ENCODE assay signal across 10 cellular contexts in the genomic region with DNA sequence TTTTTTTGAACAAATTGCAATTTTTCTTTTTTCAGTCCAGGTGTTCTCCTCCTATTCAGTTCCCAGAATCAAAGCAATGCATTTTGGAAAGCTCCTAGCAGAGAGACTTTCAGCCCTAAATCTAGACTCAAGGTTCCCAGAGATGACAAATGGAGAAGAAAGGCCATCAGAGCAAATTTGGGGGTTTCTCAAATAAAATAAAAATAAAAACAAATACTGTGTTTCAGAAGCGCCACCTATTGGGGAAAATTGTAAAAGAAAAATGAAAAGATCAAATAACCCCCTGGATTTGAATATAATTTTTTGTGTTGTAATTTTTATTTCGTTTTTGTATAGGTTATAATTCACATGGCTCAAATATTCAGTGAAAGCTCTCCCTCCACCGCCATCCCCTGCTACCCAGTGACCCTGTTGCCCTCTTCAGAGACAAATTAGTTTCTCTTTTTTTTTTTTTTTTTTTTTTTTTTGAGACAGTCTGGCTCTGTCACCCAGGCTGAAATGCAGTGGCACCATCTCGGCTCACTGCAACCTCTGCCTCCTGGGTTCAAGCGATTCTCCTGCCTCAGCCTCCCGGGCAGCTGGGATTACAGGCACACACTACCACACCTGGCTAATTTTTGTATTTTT. TPM values are rescaled to one million over a fixed set of nuclear protein-coding genes. Genes with fewer than 3 reads are reported as not detected.
A peak's percentile ranks its signal among the peaks of the same experiment; 100 is the strongest.
DNase-seq lines count a peak whose midpoint lies in the region; ATAC-seq and TF ChIP-seq lines count a peak whose summit lies in the region.
"Had no signal": no experiment of that assay in that cellular context is flagged by ENCODE, and none has a peak within 500 bp of the region (broad histone marks: within the 10 kb centered on the region; RNA-seq: fewer than 3 reads in every experiment).

No MANE protein-coding gene starts in this region.

- WGBS in GM23248 (ENCODE audit: low coverage in 1 of 2, low lambda C conversion rate in 2 of 2, missing lambda C conversion rate in 2 of 2), 2 experiments = 0 to 4% methylated on average over 4 to 6 of the region's 6 CpGs
- 11% methylated on average over 6 of the region's 6 CpGs for WGBS in hepatocyte (ENCODE audit: low lambda C conversion rate, missing lambda C conversion rate)

- no peaks in the 10 kb centered on the region for H3K9me2 ChIP-seq in GM23248 (ENCODE audit: insufficient read depth)
- H3K9me2 ChIP-seq in hepatocyte (replicated peaks; ENCODE audit: insufficient read depth) = no peaks in the 10 kb centered on the region

- H3K9ac ChIP-seq in GM23248 = no peak overlapping the region

- POLR2A ChIA-PET in BJ (lab: Charles Lee) = no interaction called here

- H3K27ac ChIP-seq in GM23248 (no peak overlapping the region), VCaP (no peak overlapping the region), hepatocyte (no peak overlapping the region)

- no peaks in the 10 kb centered on the region for H3K79me2 ChIP-seq in GM23248 (ENCODE audit: insufficient read depth)
- no peaks in the 10 kb centered on the region for H3K79me2 ChIP-seq in hepatocyte

- H3K4me3 ChIP-seq in BJ (ENCODE audit: low read depth, low read length) (no peak overlapping the region), GM23248 (no peak overlapping the region), hepatocyte (no peak overlapping the region)
- H3K4me3 ChIP-seq: lung had no signal

- CTCF ChIA-PET in BJ (lab: Yijun Ruan, JAX) = interaction anchor here (0.7 to 2.9 kb wide), 7 partner anchors 9 to 334 kb away, joined by 3 to 13 read pairs (median 3); a partner anchor contains a TSS

- ATAC-seq in HG03095 (IDR thresholded peaks at IDR 0.05; ENCODE audit: unreplicated experiment) (no peak), GM18907 (IDR thresholded peaks at IDR 0.05; ENCODE audit: unreplicated experiment) (no peak)

- H3K36me3 ChIP-seq in BJ (ENCODE audit: control insufficient read depth, insufficient read depth, low read length) (no peaks in the 10 kb centered on the region), GM23248 (ENCODE audit: low read depth) (no peaks in the 10 kb centered on the region), hepatocyte (replicated peaks; ENCODE audit: insufficient read depth, low read depth) (no peaks in the 10 kb centered on the region)

- H3K4me1 ChIP-seq in GM23248 (ENCODE audit: insufficient read depth) (no peaks in the 10 kb centered on the region), hepatocyte (ENCODE audit: insufficient read depth) (no peaks in the 10 kb centered on the region)

- in situ Hi-C loops in GM23248 (cut with MboI) = no loop called here

- TF ChIP-seq CTCF in BJ (IDR thresholded peaks at IDR 0.05; ENCODE audit: insufficient read depth, low read depth, low read length) (peak; percentile 47), VCaP (conservative IDR thresholded peaks at IDR 0.05) (peak; percentile 78), hepatocyte (IDR thresholded peaks at IDR 0.05; ENCODE audit: poor library complexity) (peak; percentile 79)

- H3K27me3 ChIP-seq in BJ (ENCODE audit: control insufficient read depth, insufficient read depth, low read length) = peaks cover 4% of the 10 kb centered on the region; the same call in 1 of the 2 replicates
- peaks cover 30% of the 10 kb centered on the region for H3K27me3 ChIP-seq in GM23248 (replicated peaks; ENCODE audit: insufficient read depth)
- peaks cover 13% of the 10 kb centered on the region for H3K27me3 ChIP-seq in hepatocyte

- no peaks in the 10 kb centered on the region for H3K9me3 ChIP-seq in GM23248 (ENCODE audit: low read depth)
- H3K9me3 ChIP-seq in hepatocyte (ENCODE audit: low read depth) = no peaks in the 10 kb centered on the region

- peaks cover 6% of the 10 kb centered on the region; the same call in 1 of the 2 replicates for H3F3A ChIP-seq in GM23248 (ENCODE audit: insufficient read depth)

- H4K20me1 ChIP-seq in GM23248 (ENCODE audit: insufficient read depth) (no peaks in the 10 kb centered on the region), hepatocyte (ENCODE audit: insufficient read depth, poor library complexity, severe bottlenecking) (no peaks in the 10 kb centered on the region)

- H3K4me2 ChIP-seq in GM23248 (ENCODE audit: unreplicated experiment) (no peak overlapping the region), hepatocyte (no peak overlapping the region)

- no peak for DNase-seq in BJ (ENCODE audit: low read depth)
- DNase-seq in GM23248 = peak; percentile 45
- peak; percentile 34 for DNase-seq in hepatocyte (ENCODE audit: low spot score)
- no peak for DNase-seq in activated T-cell treated with anti-CD3 and anti-CD28 coated beads for 4 hours
- no peak for DNase-seq in D341Med (ENCODE audit: low spot score)

- H2AFZ ChIP-seq in GM23248 (no peak overlapping the region), hepatocyte (no peak overlapping the region)

RNA-seq across cellular contexts. Expression of a gene that starts 6.2 kb away (rescaled TPM):
- 15.9 and 24.7 TPM in 2 replicates for polyA plus RNA-seq in BJ (2011; rRNA removed)
- polyA minus RNA-seq in BJ (2011; rRNA and poly(A)+ RNA removed) = 28.0 and 34.5 TPM in 2 replicates
- 48.2 and 50.6 TPM in 2 replicates for total RNA-seq in GM23248 (2014; rRNA removed; shearing (Covaris generic))
- polyA plus RNA-seq in GM23248 (2016; fragmentation: Nextera tagmentation; extraction: Ambion mirVana) = 25.1 and 25.4 TPM in 2 replicates
- total RNA-seq in hepatocyte = 57.5 and 61.5 TPM in 2 replicates
- polyA plus RNA-seq in hepatocyte = 19.7 and 22.4 TPM in 2 replicates

RNA-seq across cellular contexts. Expression of a gene that starts 9.1 kb away (rescaled TPM):
- polyA plus RNA-seq in BJ (2011; rRNA removed) (not detected in 2 replicates), GM23248 (2016; fragmentation: Nextera tagmentation; extraction: Ambion mirVana) (not detected in 2 replicates), hepatocyte (0.11 and 0.60 TPM in 2 replicates)
- not detected in 2 replicates for polyA minus RNA-seq in BJ (2011; rRNA and poly(A)+ RNA removed)
- not detected in 2 replicates for total RNA-seq in GM23248 (2014; rRNA removed; shearing (Covaris generic))
- 0.50 and 1.1 TPM in 2 replicates for total RNA-seq in hepatocyte
- total RNA-seq: NCI-H460 had no signal

RNA-seq across cellular contexts. Expression of a gene that starts 10.7 kb away (rescaled TPM):
- polyA plus RNA-seq in BJ (2011; rRNA removed) = not detected in 2 replicates
- not detected in 2 replicates for polyA minus RNA-seq in BJ (2011; rRNA and poly(A)+ RNA removed)
- not detected in 2 replicates for total RNA-seq in GM23248 (2014; rRNA removed; shearing (Covaris generic))
- not detected in 2 replicates for polyA plus RNA-seq in GM23248 (2016; fragmentation: Nextera tagmentation; extraction: Ambion mirVana)
- total RNA-seq in hepatocyte = 0.92 and 2.3 TPM in 2 replicates
- polyA plus RNA-seq in hepatocyte = 1.8 and 3.6 TPM in 2 replicates
- total RNA-seq: NCI-H460 had no signal

RNA-seq across cellular contexts. Expression of a gene that starts 48.2 kb away (rescaled TPM):
- polyA plus RNA-seq in BJ (2011; rRNA removed) (170 and 266 TPM in 2 replicates), GM23248 (2016; fragmentation: Nextera tagmentation; extraction: Ambion mirVana) (414 and 426 TPM in 2 replicates), hepatocyte (431 and 471 TPM in 2 replicates)
- 23.5 and 28.7 TPM in 2 replicates for polyA minus RNA-seq in BJ (2011; rRNA and poly(A)+ RNA removed)
- 32.3 and 79.4 TPM in 2 replicates for total RNA-seq in GM23248 (2014; rRNA removed; shearing (Covaris generic))
- 64.7 and 68.1 TPM in 2 replicates for total RNA-seq in hepatocyte

RNA-seq across cellular contexts. Expression of a gene that starts 48.7 kb away (rescaled TPM):
- polyA plus RNA-seq in BJ (2011; rRNA removed) (not detected in 2 replicates), GM23248 (2016; fragmentation: Nextera tagmentation; extraction: Ambion mirVana) (not detected in 2 replicates), hepatocyte (not detected in 2 replicates)
- not detected in 2 replicates for polyA minus RNA-seq in BJ (2011; rRNA and poly(A)+ RNA removed)
- total RNA-seq in GM23248 (2014; rRNA removed; shearing (Covaris generic)) = not detected in 2 replicates
- not detected in 2 replicates for total RNA-seq in hepatocyte
- total RNA-seq: NCI-H460 had no signal

Comparison
In these comparisons a context has a peak if more than half of its experiments do, and no peak if none do; other contexts are left out.
1. DNase-seq: peak in GM23248 (single experiment) and hepatocyte (single experiment); none in BJ (single experiment), activated T-cell treated with anti-CD3 and anti-CD28 coated beads for 4 hours (single experiment) and D341Med (single experiment).
2. Peak in every context shown above with its lines, with median percentiles within 50 percentile points of each other: CTCF ChIP-seq.